Comparison of ENCODE assay signal across 1 cellular context in genomic region chr3:80355144-80355543, GRCh38.
TF ChIP-seq lines count a peak whose summit lies in the region.

No MANE protein-coding gene starts in this region.

TF ChIP-seq in GM23338, 12 proteins besides CTCF, POLR2A, EP300 and RAD21 (continued from another document):
- TF ChIP-seq ZNF462 (CRISPR knock-in tag; IDR thresholded peaks at IDR 0.05) = no peak
- TF ChIP-seq ETS1 (IDR thresholded peaks at IDR 0.05) = no peak
- TF ChIP-seq CREB1 (CRISPR knock-in tag; IDR thresholded peaks at IDR 0.05; ENCODE audit: low read depth) = no peak
